24 cellular contexts compared by ENCODE assay signal in the genomic region with DNA sequence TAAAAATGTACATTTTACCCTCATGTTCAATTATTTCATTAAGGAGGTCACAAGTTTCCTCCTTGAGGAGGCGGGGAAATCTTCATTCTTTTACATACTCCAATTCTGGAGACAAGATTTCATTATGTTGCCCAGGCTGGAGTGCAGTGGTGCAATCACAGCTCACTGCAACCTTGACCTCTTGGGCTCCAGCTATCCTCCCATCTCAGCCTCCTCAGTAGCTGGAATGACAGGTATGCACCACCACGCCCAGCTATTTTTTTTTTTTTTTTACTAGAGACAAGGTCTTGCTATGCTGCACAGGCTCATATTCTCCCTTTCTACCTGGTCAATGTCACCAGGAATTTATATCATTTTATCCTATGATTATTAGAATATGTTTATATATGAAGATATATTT.
"Had no signal": no experiment of that assay in that cellular context is flagged by ENCODE, and none has a peak within 500 bp of the region (broad histone marks: within the 10 kb centered on the region; RNA-seq: fewer than 3 reads in every experiment).

No MANE protein-coding gene starts in this region.

- H3K36me3 ChIP-seq: colonic mucosa, esophagus squamous epithelium, gastrocnemius medialis, heart right ventricle, left lung, lower lobe of right lung had no signal

- H3K4me1 ChIP-seq: colonic mucosa, esophagus squamous epithelium, gastrocnemius medialis, heart right ventricle, left lung, lower lobe of right lung had no signal

- ATAC-seq: effector memory CD8-positive, alpha-beta T cell; esophagus mucosa; gastrocnemius medialis; heart right ventricle; left cardiac atrium; left lung; left ventricle myocardium superior; lower lobe of right lung had no signal

- FAIRE-seq: endometrium, islet of Langerhans, keratinocyte had no signal

- H3K27me3 ChIP-seq: colonic mucosa, esophagus squamous epithelium, gastrocnemius medialis, heart right ventricle, left lung had no signal

- H3K27ac ChIP-seq: colonic mucosa, esophagus squamous epithelium, gastrocnemius medialis, heart right ventricle, left lung, lower lobe of right lung had no signal

- H3K9me3 ChIP-seq: colonic mucosa, esophagus squamous epithelium, gastrocnemius medialis, heart right ventricle, left lung, lower lobe of right lung had no signal

- H3K4me3 ChIP-seq: colonic mucosa, esophagus squamous epithelium, gastrocnemius medialis, heart right ventricle, left lung, lower lobe of right lung had no signal

- DNase-seq: colonic mucosa; cortex of kidney; effector CD8-positive, alpha-beta T cell; effector memory CD8-positive, alpha-beta T cell; endodermal cell; erythroblast; esophagus squamous epithelium; foreskin fibroblast; foreskin melanocyte; gastrocnemius medialis; glutamatergic neuron; head of caudate nucleus; heart right ventricle; hippocampal formation; left cardiac atrium; left lung; left ventricle myocardium superior; lower lobe of right lung; mesenchymal stem cell; midbrain had no signal
